In genomic region chr6:39389372-39389767, GRCh38 we compare ENCODE assay signal across 11 cellular contexts.
DNase-seq lines count a peak whose midpoint lies in the region; ATAC-seq and TF ChIP-seq lines count a peak whose summit lies in the region.
"Had no signal": no experiment of that assay in that cellular context is flagged by ENCODE, and none has a peak within 500 bp of the region (broad histone marks: within the 10 kb centered on the region; RNA-seq: fewer than 3 reads in every experiment).

No MANE protein-coding gene starts in this region.

- TF ChIP-seq CTCF in endothelial cell (IDR thresholded peaks at IDR 0.05; ENCODE audit: unreplicated experiment) (no peak), nephron (IDR thresholded peaks at IDR 0.05; ENCODE audit: unreplicated experiment in 3 of 3) (peak in 2 of 3 experiments; percentile 28 to 33)

- H3K4me3 Mint-ChIP-seq in endothelial cell (ENCODE audit: unreplicated experiment) (no peak overlapping the region), nephron (peak overlapping the region in 2 of 3 experiments; percentile 1 to 6)
- no peak overlapping the region for H3K4me3 Mint-ChIP-seq in activated CD8-positive, alpha-beta T cell treated with anti-CD3 and anti-CD28 coated beads, Interleukin-2, amount 10 ng/mL, durations not matched to agents 7 days and 5 days

- H3K27me3 Mint-ChIP-seq in endothelial cell (ENCODE audit: unreplicated experiment) (peaks cover 2% of the 10 kb centered on the region), nephron (ENCODE audit: low read depth) (peaks cover 13% of the 10 kb centered on the region)
- peaks cover 5% of the 10 kb centered on the region for H3K27me3 Mint-ChIP-seq in activated CD8-positive, alpha-beta T cell treated with anti-CD3 and anti-CD28 coated beads, Interleukin-2, amount 10 ng/mL, durations not matched to agents 7 days and 5 days (ENCODE audit: low read depth)

- no peak overlapping the region for H3K27ac Mint-ChIP-seq in endothelial cell (ENCODE audit: unreplicated experiment)
- peak overlapping the region; percentile 72 to 93 (median 85) for H3K27ac Mint-ChIP-seq in nephron
- no peak overlapping the region for H3K27ac Mint-ChIP-seq in activated CD8-positive, alpha-beta T cell treated with anti-CD3 and anti-CD28 coated beads, Interleukin-2, amount 10 ng/mL, durations not matched to agents 7 days and 5 days

- no peak for ATAC-seq in GM18505 (IDR thresholded peaks at IDR 0.05; ENCODE audit: unreplicated experiment)
- ATAC-seq in activated CD8-positive, alpha-beta T cell treated with anti-CD3 and anti-CD28 coated beads, Interleukin-2, amount 10 ng/mL, durations not matched to agents 7 days and 5 days, result no peak
- ATAC-seq in HG03457 (IDR thresholded peaks at IDR 0.05; ENCODE audit: unreplicated experiment), result no peak
- ATAC-seq: psoas muscle had no signal

- H3K36me3 Mint-ChIP-seq in endothelial cell (ENCODE audit: low read depth, unreplicated experiment), result no peaks in the 10 kb centered on the region
- H3K36me3 Mint-ChIP-seq in nephron (ENCODE audit: low read depth), result no peaks in the 10 kb centered on the region
- H3K36me3 Mint-ChIP-seq in activated CD8-positive, alpha-beta T cell treated with anti-CD3 and anti-CD28 coated beads, Interleukin-2, amount 10 ng/mL, durations not matched to agents 7 days and 5 days (ENCODE audit: low read depth), result no peaks in the 10 kb centered on the region

- DNase-seq in GM03348 (ENCODE audit: low spot score) (peak; percentile 25), HT-29 (ENCODE audit: low spot score) (peak; percentile 3), endothelial cell (ENCODE audit: low spot score) (peak; percentile 19), HCEC 1CT (no peak)
- DNase-seq in activated CD8-positive, alpha-beta T cell treated with anti-CD3 and anti-CD28 coated beads, Interleukin-2, amount 10 ng/mL, durations not matched to agents 7 days and 5 days, result no peak
- DNase-seq: activated CD8-positive, alpha-beta memory T cell treated with anti-CD3 and anti-CD28 coated beads for 24 hours; NCI-H2029 treated with DMSO at 0.1 percent for 48 hours; psoas muscle had no signal

- H3K9me3 Mint-ChIP-seq in endothelial cell (ENCODE audit: unreplicated experiment) (no peaks in the 10 kb centered on the region), nephron (no peaks in the 10 kb centered on the region)
- no peaks in the 10 kb centered on the region for H3K9me3 Mint-ChIP-seq in activated CD8-positive, alpha-beta T cell treated with anti-CD3 and anti-CD28 coated beads, Interleukin-2, amount 10 ng/mL, durations not matched to agents 7 days and 5 days (ENCODE audit: insufficient read depth)

- POLR2A ChIA-PET in activated CD8-positive, alpha-beta T cell treated with anti-CD3 and anti-CD28 coated beads, Interleukin-2, amount 10 ng/mL, durations not matched to agents 7 days and 5 days (lab: Charles Lee), result no interaction called here

- TF ChIP-seq POLR2A in GM18505 (IDR thresholded peaks at IDR 0.05; ENCODE audit: borderline replicate concordance, extremely low read depth, insufficient read depth, insufficient read length), result no peak

- CTCF ChIA-PET in activated CD8-positive, alpha-beta T cell treated with anti-CD3 and anti-CD28 coated beads, Interleukin-2, amount 10 ng/mL, durations not matched to agents 7 days and 5 days (lab: Charles Lee), result no interaction called here

- H3K4me1 Mint-ChIP-seq in endothelial cell (ENCODE audit: unreplicated experiment), result no peaks in the 10 kb centered on the region
- peaks cover 44% of the 10 kb centered on the region for H3K4me1 Mint-ChIP-seq in nephron
- no peaks in the 10 kb centered on the region for H3K4me1 Mint-ChIP-seq in activated CD8-positive, alpha-beta T cell treated with anti-CD3 and anti-CD28 coated beads, Interleukin-2, amount 10 ng/mL, durations not matched to agents 7 days and 5 days (ENCODE audit: low read depth)

Comparison
In these comparisons a context has a peak if more than half of its experiments do, and no peak if none do; other contexts are left out.
1. DNase-seq: peak in GM03348 (single experiment), HT-29 (single experiment) and endothelial cell (single experiment); none in HCEC 1CT (single experiment) and activated CD8-positive, alpha-beta T cell treated with anti-CD3 and anti-CD28 coated beads, Interleukin-2, amount 10 ng/mL, durations not matched to agents 7 days and 5 days (single experiment).
2. H3K27ac Mint-ChIP-seq: peak in nephron (3 of 3); none in endothelial cell (single experiment) and activated CD8-positive, alpha-beta T cell treated with anti-CD3 and anti-CD28 coated beads, Interleukin-2, amount 10 ng/mL, durations not matched to agents 7 days and 5 days (single experiment).
3. H3K4me3 Mint-ChIP-seq: peak in nephron (2 of 3); none in endothelial cell (single experiment) and activated CD8-positive, alpha-beta T cell treated with anti-CD3 and anti-CD28 coated beads, Interleukin-2, amount 10 ng/mL, durations not matched to agents 7 days and 5 days (single experiment).